ENCODE assay signal across 8 cellular contexts in the genomic region with DNA sequence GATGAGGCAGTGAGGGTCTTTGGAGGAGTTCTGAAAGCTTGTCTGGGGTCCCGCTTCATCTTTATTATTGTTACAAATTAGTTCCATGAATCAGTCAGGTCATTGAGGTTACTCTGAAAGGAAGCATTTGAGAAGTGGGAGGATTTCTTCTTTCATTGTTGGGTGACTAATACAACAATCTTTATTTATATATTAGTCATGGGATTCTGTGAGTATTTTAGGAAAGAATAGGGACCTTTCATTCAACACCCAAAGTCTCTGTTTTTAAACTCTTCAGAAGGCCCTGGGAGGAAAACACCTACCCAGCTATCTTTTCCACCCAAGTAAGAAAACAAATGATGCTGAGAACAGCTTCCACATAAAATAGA.
DNase-seq lines count a peak whose midpoint lies in the region; ATAC-seq and TF ChIP-seq lines count a peak whose summit lies in the region.

No MANE protein-coding gene starts in this region.

- H3K27ac ChIP-seq in left lung = no peak overlapping the region

- no peaks in the 10 kb centered on the region for H3K36me3 ChIP-seq in left lung

- H3K4me3 ChIP-seq in astrocyte of the spinal cord (ENCODE audit: low read depth, low read length) (no peak overlapping the region), left lung (no peak overlapping the region)

- no peaks in the 10 kb centered on the region for H3K27me3 ChIP-seq in left lung

- no peaks in the 10 kb centered on the region for H3K4me1 ChIP-seq in left lung

- H3K9me3 ChIP-seq in left lung = no peaks in the 10 kb centered on the region

- DNase-seq in ACHN (peak; percentile 9), HS-5 (ENCODE audit: low read depth) (peak; percentile 74), astrocyte of the spinal cord (ENCODE audit: low read depth, low spot score) (peak; percentile 87), left lung (no peak), NCI-H1092 (lab: John Stamatoyannopoulos, UW) (no peak), 8988T (no peak)

- ATAC-seq in left lung (peak; percentile 65), GM21717 (IDR thresholded peaks at IDR 0.05; ENCODE audit: unreplicated experiment) (no peak), HG03025 (IDR thresholded peaks at IDR 0.05; ENCODE audit: low FRiP score, unreplicated experiment) (no peak)

- intact Hi-C loops in left lung (cut with DNase I) = no loop called here

- TF ChIP-seq CTCF in astrocyte of the spinal cord (IDR thresholded peaks at IDR 0.05; ENCODE audit: low read depth, low read length) (no peak), left lung (IDR thresholded peaks at IDR 0.05) (no peak)

- in situ Hi-C loops in ACHN (cut with HindIII; ENCODE audit: low pct_ligation_motif_present, low pct_unique_long_range_greater_than_20kb, low sequenced_read_pairs) = no loop called here
- in situ Hi-C loops in astrocyte of the spinal cord (cut with HindIII; ENCODE audit: low sequenced_read_pairs) = no loop called here

Comparison
In these comparisons a context has a peak if more than half of its experiments do, and no peak if none do; other contexts are left out.
1. DNase-seq: peak in ACHN (single experiment), HS-5 (single experiment) and astrocyte of the spinal cord (single experiment); none in left lung (0 of 2), NCI-H1092 (single experiment) and 8988T (single experiment).